Comparison of ENCODE assay signal across 2 cellular contexts in the genomic region with DNA sequence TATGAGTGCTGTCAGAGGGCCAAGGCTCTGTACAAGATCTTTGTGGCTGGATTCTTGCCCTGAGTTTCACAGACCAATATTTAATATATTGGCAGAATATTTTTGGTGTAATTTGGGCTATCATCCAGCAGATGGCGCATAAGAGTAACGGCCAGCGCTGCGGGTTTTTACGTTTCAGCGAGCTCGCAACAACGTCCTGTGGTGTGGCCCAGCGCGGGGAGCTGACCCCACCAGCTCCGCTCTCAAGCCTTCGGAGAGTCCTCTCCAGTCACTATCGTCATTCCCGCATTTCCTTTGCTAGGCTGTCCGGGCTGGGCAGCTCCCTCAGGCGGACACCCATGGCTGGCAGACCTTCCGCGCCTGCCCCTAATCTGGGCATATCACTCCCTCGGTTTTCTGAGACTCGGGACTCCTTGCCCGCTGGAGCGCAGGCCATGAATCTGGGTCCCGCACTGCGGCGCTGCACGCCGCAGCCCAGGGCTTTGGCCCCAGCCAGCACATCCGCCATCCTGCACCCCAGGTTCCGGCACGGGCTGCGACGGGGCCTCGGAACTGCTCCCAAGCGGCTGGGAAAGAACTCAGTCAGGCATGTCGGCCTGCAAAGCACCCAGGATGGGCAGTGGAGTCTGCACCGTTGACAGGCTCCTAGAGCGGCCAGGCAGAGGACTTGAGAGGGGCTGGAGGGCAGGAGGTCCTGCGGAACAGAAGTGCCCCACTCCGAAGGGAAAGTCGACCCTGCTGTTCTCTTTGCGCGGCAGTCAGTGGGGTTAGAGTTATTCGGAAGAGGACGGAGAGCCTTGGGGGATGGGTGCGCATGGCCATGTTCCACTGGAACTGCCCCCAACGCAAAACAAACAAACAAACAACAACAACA.
TF ChIP-seq lines count a peak whose summit lies in the region.

No MANE protein-coding gene starts in this region.

TF ChIP-seq in IMR-90, 13 proteins besides CTCF, POLR2A, EP300 and RAD21:
- TF ChIP-seq SMC3 (IDR thresholded peaks at IDR 0.05; ENCODE audit: low read depth, low read length), result peak; percentile 83
- no peak for TF ChIP-seq RCOR1 (IDR thresholded peaks at IDR 0.05; ENCODE audit: insufficient replicate concordance, low read length)

TF ChIP-seq in SK-N-SH, 30 proteins besides CTCF, POLR2A, EP300 and RAD21:
- TF ChIP-seq SMC3 (IDR thresholded peaks at IDR 0.05; ENCODE audit: low read depth, low read length) (peak; percentile 64), RFX5 (IDR thresholded peaks at IDR 0.05; ENCODE audit: low read length) (0 out of 2 replicates have a peak, but pooled peaks have one; percentile 16), FOXJ3 (CRISPR knock-in tag; IDR thresholded peaks at IDR 0.05) (no peak)
